In genomic region chr3:58612825-58613224, GRCh38 we compare ENCODE assay signal across 26 cellular contexts. TPM values are rescaled to one million over a fixed set of nuclear protein-coding genes. Genes with fewer than 3 reads are reported as not detected.
"Had no signal": no experiment of that assay in that cellular context is flagged by ENCODE, and none has a peak within 500 bp of the region (broad histone marks: within the 10 kb centered on the region; RNA-seq: fewer than 3 reads in every experiment).

No MANE protein-coding gene starts in this region.

- H3K9me3 Mint-ChIP-seq: effector memory CD8-positive, alpha-beta T cell; natural killer cell treated with Interleukin-12 subunit alpha and Interleukin-12 subunit beta and Interleukin-15 and Interleukin-18, amount 100 ng/mL, for 72 hours; neural progenitor cell; stimulated activated memory B cell treated with anti-CD40 and anti-IgM and Interleukin-4, amounts not matched to agents 10 μg/mL and 1 μg/mL and 100 μg/mL, for 72 hours; stimulated activated naive CD8-positive, alpha-beta T cell treated with anti-CD3 and anti-CD28 coated beads, Interleukin-15, amount 100 ng/mL, for 72 hours had no signal

- DNase-seq: cortex of kidney; effector memory CD8-positive, alpha-beta T cell; esophagus squamous epithelium; foreskin keratinocyte; hippocampal formation; left lung; mesenchymal stem cell; midbrain; nucleus accumbens; spleen; stimulated activated CD4-positive, alpha-beta T cell treated with anti-CD3 and anti-CD28 coated beads, Interleukin-15, amount 100 ng/mL, for 24 hours; stimulated activated CD4-positive, alpha-beta T cell treated with anti-CD3 and anti-CD28 coated beads, Interleukin-1b, Interleukin-23, amount 100 ng/mL, for 48 hours; stimulated activated CD4-positive, alpha-beta T cell treated with anti-CD3 and anti-CD28 coated beads, Interleukin-4, amount 100 ng/mL, for 24 hours; stimulated activated naive CD8-positive, alpha-beta T cell treated with anti-CD3 and anti-CD28 coated beads, Interleukin-15, amount 100 ng/mL, for 72 hours; testis; upper lobe of right lung had no signal

- H3K4me3 Mint-ChIP-seq: effector memory CD8-positive, alpha-beta T cell; natural killer cell treated with Interleukin-12 subunit alpha and Interleukin-12 subunit beta and Interleukin-15 and Interleukin-18, amount 100 ng/mL, for 72 hours; neural progenitor cell; stimulated activated memory B cell treated with anti-CD40 and anti-IgM and Interleukin-4, amounts not matched to agents 10 μg/mL and 1 μg/mL and 100 μg/mL, for 72 hours; stimulated activated naive CD8-positive, alpha-beta T cell treated with anti-CD3 and anti-CD28 coated beads, Interleukin-15, amount 100 ng/mL, for 72 hours had no signal

- H3K36me3 Mint-ChIP-seq: natural killer cell treated with Interleukin-12 subunit alpha and Interleukin-12 subunit beta and Interleukin-15 and Interleukin-18, amount 100 ng/mL, for 72 hours; neural progenitor cell; stimulated activated memory B cell treated with anti-CD40 and anti-IgM and Interleukin-4, amounts not matched to agents 10 μg/mL and 1 μg/mL and 100 μg/mL, for 72 hours had no signal

- H3K27ac Mint-ChIP-seq: effector memory CD8-positive, alpha-beta T cell; natural killer cell treated with Interleukin-12 subunit alpha and Interleukin-12 subunit beta and Interleukin-15 and Interleukin-18, amount 100 ng/mL, for 72 hours; progenitor cell of endocrine pancreas; stimulated activated memory B cell treated with anti-CD40 and anti-IgM and Interleukin-4, amounts not matched to agents 10 μg/mL and 1 μg/mL and 100 μg/mL, for 72 hours; stimulated activated naive CD8-positive, alpha-beta T cell treated with anti-CD3 and anti-CD28 coated beads, Interleukin-15, amount 100 ng/mL, for 72 hours had no signal

- ATAC-seq: effector memory CD8-positive, alpha-beta T cell; foreskin keratinocyte; left lung; sciatic nerve; stimulated activated naive CD8-positive, alpha-beta T cell treated with anti-CD3 and anti-CD28 coated beads, Interleukin-15, amount 100 ng/mL, for 72 hours had no signal

- H3K4me1 Mint-ChIP-seq: stimulated activated memory B cell treated with anti-CD40 and anti-IgM and Interleukin-4, amounts not matched to agents 10 μg/mL and 1 μg/mL and 100 μg/mL, for 72 hours had no signal

RNA-seq across cellular contexts. Expression of gene FAM107A, which starts 35.6 kb away (rescaled TPM):
- total RNA-seq: foreskin keratinocyte; natural killer cell treated with Interleukin-12 subunit alpha and Interleukin-12 subunit beta and Interleukin-15 and Interleukin-18, amount 100 ng/mL, for 72 hours; progenitor cell of endocrine pancreas had no signal

RNA-seq across cellular contexts. Expression of gene FAM3D, which starts 53.7 kb away (rescaled TPM):
- total RNA-seq: foreskin keratinocyte; kidney epithelial cell; natural killer cell treated with Interleukin-12 subunit alpha and Interleukin-12 subunit beta and Interleukin-15 and Interleukin-18, amount 100 ng/mL, for 72 hours; progenitor cell of endocrine pancreas; renal cortical epithelial cell; sciatic nerve; skeletal muscle tissue; subcutaneous adipose tissue; tibial nerve had no signal
